In the genomic region with DNA sequence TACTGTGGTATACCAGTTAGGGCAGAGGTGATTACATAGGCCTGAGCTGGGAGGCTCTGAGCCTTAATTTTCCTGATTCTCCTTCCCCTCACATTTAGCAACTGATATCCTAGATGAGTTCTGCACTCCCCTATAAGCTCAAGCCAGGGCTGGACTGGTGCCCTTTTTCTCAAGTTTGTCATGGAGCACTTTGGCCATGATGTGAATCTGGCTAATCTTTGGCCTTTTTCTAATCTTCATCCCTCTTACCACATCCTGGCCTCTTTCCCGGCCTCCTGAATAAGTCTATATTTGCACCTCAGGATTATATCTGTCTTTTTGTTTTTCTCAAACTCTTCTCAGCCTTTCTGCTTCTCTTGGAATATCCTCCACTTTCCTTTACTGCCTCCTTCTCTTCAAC, we compare ENCODE assay signal across 7 cellular contexts.
"Had no signal": no experiment of that assay in that cellular context is flagged by ENCODE, and none has a peak within 500 bp of the region (broad histone marks: within the 10 kb centered on the region; RNA-seq: fewer than 3 reads in every experiment).

No MANE protein-coding gene starts in this region.

- ATAC-seq: HCT116 had no signal

- H3K4me1 ChIP-seq: HAP-1 had no signal

- DNase-seq: GM23248, GOT3, H7, HFFc6, IMR-90 had no signal

- H3K4me3 ChIP-seq: GM23248, HAP-1 had no signal

- H3K9me3 ChIP-seq: HAP-1 had no signal

- H3K27ac ChIP-seq: GM23248 had no signal
